ENCODE assay signal across 28 cellular contexts in the genomic region with DNA sequence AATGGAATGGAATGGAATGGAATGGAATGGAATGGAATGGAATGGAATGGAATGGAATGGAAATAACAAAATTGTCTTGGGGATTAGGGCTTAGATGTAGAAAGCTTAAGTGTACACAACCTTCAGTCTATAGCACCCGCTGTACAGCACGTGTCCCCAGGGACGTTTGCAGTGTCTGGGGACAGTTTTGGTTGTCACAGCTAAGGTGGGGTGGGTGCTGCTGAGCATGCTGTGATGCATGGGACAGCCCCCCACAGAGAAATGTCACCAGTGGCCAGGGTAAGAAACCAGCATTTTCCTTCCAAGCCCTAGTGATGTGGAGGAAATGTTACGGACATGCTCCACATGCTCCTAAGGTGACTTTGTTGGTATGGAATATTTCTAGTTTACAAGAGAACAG.
"Had no signal": no experiment of that assay in that cellular context is flagged by ENCODE, and none has a peak within 500 bp of the region (broad histone marks: within the 10 kb centered on the region; RNA-seq: fewer than 3 reads in every experiment).

No MANE protein-coding gene starts in this region.

- DNase-seq: activated CD4-positive, alpha-beta memory T cell treated with anti-CD3 and anti-CD28 coated beads for 36 hours; activated CD4-positive, alpha-beta T cell treated with anti-CD3 and anti-CD28 coated beads for 36 hours; activated CD4-positive, alpha-beta T cell treated with anti-CD3 and anti-CD28 coated beads, Interleukin-2, amount 10 ng/mL, durations not matched to agents 24 days and 14 days; activated CD4-positive, CD25-positive, alpha-beta regulatory T cell; activated CD4-positive, CD25-positive, alpha-beta regulatory T cell treated with anti-CD3 and anti-CD28 coated beads, Interleukin-2, amount 50 U/mL, for 72 hours; activated CD8-positive, alpha-beta T cell treated with anti-CD3 and anti-CD28 coated beads, Interleukin-2, amount 10 ng/mL, durations not matched to agents 7 days and 5 days; activated gamma-delta T cell; activated naive CD4-positive, alpha-beta T cell; activated naive CD4-positive, alpha-beta T cell treated with anti-CD3 and anti-CD28 coated beads, Interleukin-2, amount 10 ng/mL, durations not matched to agents 7 days and 5 days; activated naive CD8-positive, alpha-beta T cell treated with anti-CD3 and anti-CD28 coated beads, Interleukin-2, amount 10 ng/mL, durations not matched to agents 7 days and 5 days; activated T-cell treated with anti-CD3 and anti-CD28 coated beads for 4 hours; activated T-cell treated with anti-CD3 and anti-CD28 coated beads, Interleukin-2, amount 50 U/mL, for 24 hours; activated T-cell treated with anti-CD3 and anti-CD28 coated beads, Interleukin-2, amount 50 U/mL, for 72 hours; central memory CD4-positive, alpha-beta T cell; cerebellar nuclear complex; colonic mucosa; effector CD8-positive, alpha-beta T cell; esophagus squamous epithelium; foreskin melanocyte; heart right ventricle; T-helper 2 cell had no signal

- H3K4me1 ChIP-seq: colonic mucosa had no signal

- H3K27me3 ChIP-seq: ascending aorta, breast epithelium, cardiac muscle cell, colonic mucosa, esophagus squamous epithelium, gastroesophageal sphincter, heart right ventricle had no signal

- H3K27me3 Mint-ChIP-seq: activated T-cell treated with anti-CD3 and anti-CD28 coated beads, Interleukin-2, amount 50 U/mL, for 24 hours; brain had no signal

- H3K36me3 ChIP-seq: ascending aorta, breast epithelium, cardiac muscle cell, colonic mucosa, esophagus squamous epithelium, gastroesophageal sphincter, heart right ventricle had no signal

- H3K27ac ChIP-seq: breast epithelium, cardiac muscle cell, colonic mucosa, epithelial cell of prostate, esophagus squamous epithelium, gastroesophageal sphincter had no signal

- ATAC-seq: activated CD4-positive, alpha-beta T cell treated with anti-CD3 and anti-CD28 coated beads for 36 hours; activated CD8-positive, alpha-beta T cell treated with anti-CD3 and anti-CD28 coated beads, Interleukin-2, amount 10 ng/mL, durations not matched to agents 7 days and 5 days; activated naive CD4-positive, alpha-beta T cell treated with anti-CD3 and anti-CD28 coated beads, Interleukin-2, amount 50 U/mL, for 72 hours; activated T-cell treated with anti-CD3 and anti-CD28 coated beads, Interleukin-2, amount 50 U/mL, for 72 hours; gastroesophageal sphincter; heart right ventricle had no signal

- H3K27ac Mint-ChIP-seq: activated CD4-positive, alpha-beta memory T cell treated with anti-CD3 and anti-CD28 coated beads for 36 hours; activated CD4-positive, alpha-beta T cell treated with anti-CD3 and anti-CD28 coated beads for 36 hours; activated CD4-positive, alpha-beta T cell treated with anti-CD3 and anti-CD28 coated beads, Interleukin-2, amount 10 ng/mL, durations not matched to agents 24 days and 14 days; activated CD8-positive, alpha-beta T cell treated with anti-CD3 and anti-CD28 coated beads, Interleukin-2, amount 10 ng/mL, durations not matched to agents 7 days and 5 days; activated naive CD4-positive, alpha-beta T cell treated with anti-CD3 and anti-CD28 coated beads, Interleukin-2, amount 10 ng/mL, durations not matched to agents 7 days and 5 days; activated naive CD4-positive, alpha-beta T cell treated with anti-CD3 and anti-CD28 coated beads, Interleukin-2, amount 50 U/mL, for 72 hours; activated naive CD8-positive, alpha-beta T cell treated with anti-CD3 and anti-CD28 coated beads, Interleukin-2, amount 10 ng/mL, durations not matched to agents 7 days and 5 days; activated T-cell treated with anti-CD3 and anti-CD28 coated beads, Interleukin-2, amount 50 U/mL, for 24 hours; activated T-cell treated with anti-CD3 and anti-CD28 coated beads, Interleukin-2, amount 50 U/mL, for 72 hours had no signal

- H3K9me3 Mint-ChIP-seq: activated CD4-positive, alpha-beta memory T cell treated with anti-CD3 and anti-CD28 coated beads for 36 hours; activated CD4-positive, alpha-beta T cell treated with anti-CD3 and anti-CD28 coated beads, Interleukin-2, amount 10 ng/mL, durations not matched to agents 24 days and 14 days; activated naive CD4-positive, alpha-beta T cell treated with anti-CD3 and anti-CD28 coated beads, Interleukin-2, amount 10 ng/mL, durations not matched to agents 7 days and 5 days; activated naive CD4-positive, alpha-beta T cell treated with anti-CD3 and anti-CD28 coated beads, Interleukin-2, amount 50 U/mL, for 72 hours; activated naive CD8-positive, alpha-beta T cell treated with anti-CD3 and anti-CD28 coated beads, Interleukin-2, amount 10 ng/mL, durations not matched to agents 7 days and 5 days; activated T-cell treated with anti-CD3 and anti-CD28 coated beads, Interleukin-2, amount 50 U/mL, for 24 hours; activated T-cell treated with anti-CD3 and anti-CD28 coated beads, Interleukin-2, amount 50 U/mL, for 72 hours had no signal

- H3K4me3 Mint-ChIP-seq: activated CD4-positive, alpha-beta memory T cell treated with anti-CD3 and anti-CD28 coated beads for 36 hours; activated CD4-positive, alpha-beta T cell treated with anti-CD3 and anti-CD28 coated beads for 36 hours; activated CD4-positive, alpha-beta T cell treated with anti-CD3 and anti-CD28 coated beads, Interleukin-2, amount 10 ng/mL, durations not matched to agents 24 days and 14 days; activated CD8-positive, alpha-beta T cell treated with anti-CD3 and anti-CD28 coated beads, Interleukin-2, amount 10 ng/mL, durations not matched to agents 7 days and 5 days; activated naive CD4-positive, alpha-beta T cell treated with anti-CD3 and anti-CD28 coated beads, Interleukin-2, amount 10 ng/mL, durations not matched to agents 7 days and 5 days; activated naive CD8-positive, alpha-beta T cell treated with anti-CD3 and anti-CD28 coated beads, Interleukin-2, amount 10 ng/mL, durations not matched to agents 7 days and 5 days; activated T-cell treated with anti-CD3 and anti-CD28 coated beads, Interleukin-2, amount 50 U/mL, for 24 hours; activated T-cell treated with anti-CD3 and anti-CD28 coated beads, Interleukin-2, amount 50 U/mL, for 72 hours; brain had no signal

- H3K36me3 Mint-ChIP-seq: activated CD4-positive, alpha-beta memory T cell treated with anti-CD3 and anti-CD28 coated beads for 36 hours; activated naive CD4-positive, alpha-beta T cell treated with anti-CD3 and anti-CD28 coated beads, Interleukin-2, amount 10 ng/mL, durations not matched to agents 7 days and 5 days; activated naive CD4-positive, alpha-beta T cell treated with anti-CD3 and anti-CD28 coated beads, Interleukin-2, amount 50 U/mL, for 72 hours; activated naive CD8-positive, alpha-beta T cell treated with anti-CD3 and anti-CD28 coated beads, Interleukin-2, amount 10 ng/mL, durations not matched to agents 7 days and 5 days; brain had no signal

- H3K4me1 Mint-ChIP-seq: activated CD4-positive, alpha-beta T cell treated with anti-CD3 and anti-CD28 coated beads for 36 hours; activated CD4-positive, alpha-beta T cell treated with anti-CD3 and anti-CD28 coated beads, Interleukin-2, amount 10 ng/mL, durations not matched to agents 24 days and 14 days; activated naive CD4-positive, alpha-beta T cell treated with anti-CD3 and anti-CD28 coated beads, Interleukin-2, amount 10 ng/mL, durations not matched to agents 7 days and 5 days; activated naive CD8-positive, alpha-beta T cell treated with anti-CD3 and anti-CD28 coated beads, Interleukin-2, amount 10 ng/mL, durations not matched to agents 7 days and 5 days had no signal

- H3K4me3 ChIP-seq: ascending aorta, breast epithelium, cardiac muscle cell, colonic mucosa, esophagus squamous epithelium, gastroesophageal sphincter, heart right ventricle had no signal

- H3K9me3 ChIP-seq: ascending aorta, breast epithelium, colonic mucosa, esophagus squamous epithelium, gastroesophageal sphincter had no signal
